In the genomic region with DNA sequence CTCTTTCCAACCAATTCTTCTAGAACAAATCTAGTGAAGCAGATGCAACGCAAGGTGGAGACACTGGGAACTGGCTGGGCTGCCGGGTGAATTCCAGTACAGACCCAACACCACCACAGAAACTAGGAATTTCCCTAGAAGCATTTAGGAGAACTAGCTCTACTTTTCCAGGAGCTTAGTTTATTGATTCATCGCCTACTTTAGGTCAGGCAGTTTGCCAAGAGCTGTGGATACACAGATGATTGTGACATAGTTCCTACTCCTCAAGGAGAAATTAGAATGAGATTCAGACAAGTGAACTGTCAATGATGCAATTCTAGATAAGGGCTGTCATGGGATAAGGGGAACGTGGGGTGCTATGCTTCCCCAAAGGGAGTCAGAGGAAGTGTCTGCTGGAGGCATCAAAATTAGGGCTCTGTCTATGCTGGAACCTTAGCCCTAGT, we compare ENCODE assay signal across 12 cellular contexts.
DNase-seq lines count a peak whose midpoint lies in the region; ATAC-seq and TF ChIP-seq lines count a peak whose summit lies in the region.
"Had no signal": no experiment of that assay in that cellular context is flagged by ENCODE, and none has a peak within 500 bp of the region (broad histone marks: within the 10 kb centered on the region; RNA-seq: fewer than 3 reads in every experiment).

No MANE protein-coding gene starts in this region.

- H3K27ac Mint-ChIP-seq in nephron progenitor cell, result no peak overlapping the region
- H3K27ac Mint-ChIP-seq: activated naive CD4-positive, alpha-beta T cell treated with anti-CD3 and anti-CD28 coated beads, Interleukin-2, amount 50 U/mL, for 72 hours; natural killer cell treated with Interleukin-12 subunit alpha and Interleukin-12 subunit beta and Interleukin-15 and Interleukin-18, amount 100 ng/mL, for 72 hours had no signal

- peak; percentile 46 for TF ChIP-seq CTCF in IMR-90 (conservative IDR thresholded peaks at IDR 0.05; ENCODE audit: low read depth, low read length)
- peak; percentile 65 for TF ChIP-seq CTCF in choroid plexus epithelial cell (conservative IDR thresholded peaks at IDR 0.05; ENCODE audit: low read depth, low read length)
- no peak for TF ChIP-seq CTCF in nephron progenitor cell (IDR thresholded peaks at IDR 0.05)

- H3K4me1 ChIP-seq in IMR-90 (ENCODE audit: control insufficient read depth, insufficient read depth, low read length) (0 out of 2 replicates have a peak, but pooled peaks cover 2% of the 10 kb centered on the region), mesenchymal stem cell (ENCODE audit: control insufficient read depth, insufficient read depth, low read depth, low read length) (no peaks in the 10 kb centered on the region)

- no peaks in the 10 kb centered on the region for H3K9me1 ChIP-seq in IMR-90 (ENCODE audit: insufficient read depth, low read length)

- H3K9me3 ChIP-seq in IMR-90 (ENCODE audit: control insufficient read depth, insufficient read depth, low read length), result no peaks in the 10 kb centered on the region
- H3K9me3 ChIP-seq in mesenchymal stem cell (ENCODE audit: control insufficient read depth, low read length), result peaks cover 6% of the 10 kb centered on the region

- H3K27ac ChIP-seq in IMR-90 (ENCODE audit: insufficient read depth, low read length), result no peak overlapping the region
- no peak overlapping the region for H3K27ac ChIP-seq in mesenchymal stem cell (ENCODE audit: low read length, poor library complexity, severe bottlenecking)

- peak; percentile 92 for ATAC-seq in IMR-90 (ENCODE audit: low read depth)
- ATAC-seq: natural killer cell treated with Interleukin-12 subunit alpha and Interleukin-12 subunit beta and Interleukin-15 and Interleukin-18, amount 100 ng/mL, for 72 hours had no signal

- BruUV-seq in IMR-90 (replicated peaks; lab: Mats Ljungman, UMichigan), result no TSS peak

- H2BK20ac ChIP-seq in IMR-90 (ENCODE audit: low read depth, low read length), result 0 out of 2 replicates have a peak overlapping the region, but pooled peaks have one; percentile 1

- no peak overlapping the region for H2BK5ac ChIP-seq in IMR-90 (ENCODE audit: low read depth, low read length, poor library complexity, severe bottlenecking)
- H2BK5ac ChIP-seq in mesenchymal stem cell (ENCODE audit: low read depth, low read length, poor library complexity, severe bottlenecking), result no peak overlapping the region

- H3K56ac ChIP-seq in IMR-90 (ENCODE audit: extremely low read depth, insufficient read depth, low read length), result no peak overlapping the region

- H3K4me3 ChIP-seq in IMR-90 (ENCODE audit: insufficient read depth, low read depth, low read length) (no peak overlapping the region), choroid plexus epithelial cell (ENCODE audit: low read depth, low read length) (no peak overlapping the region), mesenchymal stem cell (ENCODE audit: insufficient read depth in 1 of 2, low read depth in 1 of 2, low read length in 2 of 2) (no peak overlapping the region)

- H3K4me2 ChIP-seq in IMR-90 (ENCODE audit: low read depth, low read length) (no peak overlapping the region; the same call in 1 of the 2 replicates), mesenchymal stem cell (ENCODE audit: low read length, poor library complexity, severe bottlenecking) (no peak overlapping the region)

- H3K18ac ChIP-seq in IMR-90 (ENCODE audit: low read depth, low read length) (no peak overlapping the region), mesenchymal stem cell (ENCODE audit: low read depth in 1 of 2, low read length in 2 of 2) (no peak overlapping the region)

- H3K9ac ChIP-seq in IMR-90 (ENCODE audit: low read depth, low read length) (no peak overlapping the region), mesenchymal stem cell (ENCODE audit: low read length) (peak overlapping the region; percentile 14)

- no peak overlapping the region for H2BK15ac ChIP-seq in IMR-90 (ENCODE audit: low read depth, low read length)
- no peak overlapping the region for H2BK15ac ChIP-seq in mesenchymal stem cell (ENCODE audit: low read depth, poor library complexity, severe bottlenecking)

- no peak overlapping the region for H2AK9ac ChIP-seq in IMR-90 (replicated peaks; ENCODE audit: low read depth, low read length, poor library complexity)

- H2BK120ac ChIP-seq in IMR-90 (ENCODE audit: low read depth, low read length), result no peak overlapping the region
- H2BK120ac ChIP-seq in mesenchymal stem cell (ENCODE audit: low read depth, low read length), result no peak overlapping the region

- no peak overlapping the region for H3K4me3 Mint-ChIP-seq in nephron progenitor cell
- H3K4me3 Mint-ChIP-seq: natural killer cell treated with Interleukin-12 subunit alpha and Interleukin-12 subunit beta and Interleukin-15 and Interleukin-18, amount 100 ng/mL, for 72 hours had no signal

- no peaks in the 10 kb centered on the region for H3K4me1 Mint-ChIP-seq in nephron progenitor cell

- H3K9me3 Mint-ChIP-seq in nephron progenitor cell, result peaks cover 5% of the 10 kb centered on the region
- H3K9me3 Mint-ChIP-seq: activated naive CD4-positive, alpha-beta T cell treated with anti-CD3 and anti-CD28 coated beads, Interleukin-2, amount 50 U/mL, for 72 hours; natural killer cell treated with Interleukin-12 subunit alpha and Interleukin-12 subunit beta and Interleukin-15 and Interleukin-18, amount 100 ng/mL, for 72 hours had no signal

- no peak overlapping the region for H3K4ac ChIP-seq in IMR-90 (ENCODE audit: low read depth, low read length)
- no peak overlapping the region for H3K4ac ChIP-seq in mesenchymal stem cell (ENCODE audit: low read depth in 1 of 2, low read length in 2 of 2)

- TF ChIP-seq POLR2A in IMR-90 (IDR thresholded peaks at IDR 0.05; ENCODE audit: low read depth, low read length), result no peak

- no peak overlapping the region for H4K5ac ChIP-seq in IMR-90 (ENCODE audit: low read depth, low read length)

- H2AK5ac ChIP-seq in IMR-90 (ENCODE audit: low read depth, low read length) (no peak overlapping the region), mesenchymal stem cell (ENCODE audit: low read length, severe bottlenecking) (no peak overlapping the region)

- CTCF ChIA-PET in IMR-90 (lab: Yijun Ruan, JAX), result interaction anchor here (0.6 to 0.9 kb wide), 2 partner anchors 22 to 1153 kb away, joined by 3 to 6 read pairs; no protein-coding TSS in a partner anchor

- H4K91ac ChIP-seq in IMR-90 (ENCODE audit: insufficient read depth, low read depth, low read length), result no peak overlapping the region
- no peak overlapping the region for H4K91ac ChIP-seq in mesenchymal stem cell (ENCODE audit: low read length)

- DNase-seq in Caki2 (ENCODE audit: low read depth), result peak; percentile 23
- DNase-seq in IMR-90, result peak; percentile 97
- peak; percentile 95 for DNase-seq in choroid plexus epithelial cell (ENCODE audit: low read depth)
- peak; percentile 96 for DNase-seq in mesenchymal stem cell
- DNase-seq in middle frontal gyrus (ENCODE audit: extremely low spot score, low spot score), result no peak
- no peak for DNase-seq in NCI-H187 treated with DMSO at 0.1 percent for 48 hours (lab: John Stamatoyannopoulos, UW)
- DNase-seq in NCI-H2107 (lab: John Stamatoyannopoulos, UW), result no peak
- no peak for DNase-seq in nephron progenitor cell
- DNase-seq: activated CD4-positive, CD25-positive, alpha-beta regulatory T cell treated with anti-CD3 and anti-CD28 coated beads, Interleukin-2, amount 50 U/mL, for 72 hours; foreskin melanocyte had no signal

- in situ Hi-C loops in Caki2 (cut with HindIII; ENCODE audit: low pct_unique_long_range_greater_than_20kb, low sequenced_read_pairs) (no loop called here), IMR-90 (cut with MboI; ENCODE audit: low sequenced_read_pairs) (no loop called here)

- no peaks in the 10 kb centered on the region for H3K36me3 Mint-ChIP-seq in nephron progenitor cell (ENCODE audit: low read depth)
- H3K36me3 Mint-ChIP-seq: natural killer cell treated with Interleukin-12 subunit alpha and Interleukin-12 subunit beta and Interleukin-15 and Interleukin-18, amount 100 ng/mL, for 72 hours had no signal

- no peaks in the 10 kb centered on the region for H4K20me1 ChIP-seq in IMR-90 (ENCODE audit: insufficient read depth, low read length)

- intact Hi-C loops in IMR-90 (cut with micrococcal nuclease), result no loop called here

- POLR2A ChIA-PET in IMR-90 (lab: Charles Lee; ENCODE audit: unreplicated experiment), result no interaction called here

- H3K79me1 ChIP-seq in IMR-90 (ENCODE audit: low read depth in 1 of 2, low read length in 2 of 2) (no peaks in the 10 kb centered on the region), mesenchymal stem cell (replicated peaks; ENCODE audit: low read length, poor library complexity, severe bottlenecking) (no peaks in the 10 kb centered on the region)

- no peaks in the 10 kb centered on the region for H3K27me3 Mint-ChIP-seq in nephron progenitor cell (ENCODE audit: low read depth, poor library complexity)

- H2AFZ ChIP-seq in IMR-90 (replicated peaks; ENCODE audit: low read length, poor library complexity), result no peak overlapping the region
- no peak overlapping the region for H2AFZ ChIP-seq in mesenchymal stem cell (ENCODE audit: low read depth, low read length)

- no peaks in the 10 kb centered on the region for H3K27me3 ChIP-seq in IMR-90 (ENCODE audit: control insufficient read depth, insufficient read depth, low read length)
- no peaks in the 10 kb centered on the region for H3K27me3 ChIP-seq in mesenchymal stem cell (ENCODE audit: control insufficient read depth in 1 of 2, insufficient read depth in 1 of 2, low read length in 2 of 2)

- H4K8ac ChIP-seq in IMR-90 (ENCODE audit: low read depth in 2 of 2, low read length in 2 of 2) (no peak overlapping the region), mesenchymal stem cell (ENCODE audit: low read length) (no peak overlapping the region)

- peak; percentile 40; the same call in 1 of the 2 replicates for TF ChIP-seq RAD21 in IMR-90 (IDR thresholded peaks at IDR 0.05; ENCODE audit: low read length)

- no peak overlapping the region for H2BK12ac ChIP-seq in mesenchymal stem cell (ENCODE audit: low read length in 2 of 2)

- no peak overlapping the region for H3K14ac ChIP-seq in IMR-90 (replicated peaks; ENCODE audit: low read depth, low read length)
- no peak overlapping the region for H3K14ac ChIP-seq in mesenchymal stem cell (ENCODE audit: low read length in 2 of 2)

- no CpG with 5 or more reads among the region's 4 CpGs for WGBS in IMR-90 (ENCODE audit: extremely low coverage in 2 of 2, insufficient read length in 1 of 2), 2 experiments
- WGBS in mesenchymal stem cell, result 49% methylated on average over 4 of the region's 4 CpGs

- H3K36me3 ChIP-seq in IMR-90 (ENCODE audit: control insufficient read depth, insufficient read depth, low read length) (no peaks in the 10 kb centered on the region), mesenchymal stem cell (ENCODE audit: control insufficient read depth in 1 of 2, insufficient read depth in 2 of 2, low read depth in 1 of 2, low read length in 2 of 2) (no peaks in the 10 kb centered on the region)

- H3K23ac ChIP-seq in IMR-90 (ENCODE audit: low read depth, low read length) (no peak overlapping the region), mesenchymal stem cell (ENCODE audit: low read length in 2 of 2) (no peak overlapping the region)

- dilution Hi-C loops in IMR-90 (cut with HindIII; ENCODE audit: low sequenced_read_pairs, unreplicated experiment), result no loop called here

TF ChIP-seq in IMR-90, 13 proteins besides CTCF, POLR2A, EP300 and RAD21 (continues in another document):
- no peak; the same call in 1 of the 2 replicates for TF ChIP-seq BHLHE40 (IDR thresholded peaks at IDR 0.05; ENCODE audit: low read depth, low read length)
- no peak for TF ChIP-seq NFE2L2 (IDR thresholded peaks at IDR 0.05; ENCODE audit: low read depth, low read length)

Comparison
In these comparisons a context has a peak if more than half of its experiments do, and no peak if none do; other contexts are left out.
1. DNase-seq: peak in Caki2 (single experiment), IMR-90 (single experiment), choroid plexus epithelial cell (single experiment) and mesenchymal stem cell (single experiment); none in middle frontal gyrus (single experiment), NCI-H187 treated with DMSO at 0.1 percent for 48 hours (single experiment), NCI-H2107 (single experiment) and nephron progenitor cell (single experiment).